In genomic region chr4:90112715-90113114, GRCh38 we compare ENCODE assay signal across 24 cellular contexts. TPM values are rescaled to one million over a fixed set of nuclear protein-coding genes. Genes with fewer than 3 reads are reported as not detected.
DNase-seq lines count a peak whose midpoint lies in the region; ATAC-seq and TF ChIP-seq lines count a peak whose summit lies in the region.
"Had no signal": no experiment of that assay in that cellular context is flagged by ENCODE, and none has a peak within 500 bp of the region (broad histone marks: within the 10 kb centered on the region; RNA-seq: fewer than 3 reads in every experiment).

No MANE protein-coding gene starts in this region.

- H3K4me3 ChIP-seq in mammary epithelial cell (replicated peaks in 1 of 3; ENCODE audit: insufficient read depth in 1 of 3, low read depth in 2 of 3, low read length in 3 of 3) (no peak overlapping the region), right atrium auricular region (no peak overlapping the region)
- H3K4me3 ChIP-seq: HAP-1 had no signal

- H3K9me3 ChIP-seq in mammary epithelial cell (replicated peaks; ENCODE audit: insufficient read depth, low read length) = no peaks in the 10 kb centered on the region
- no peaks in the 10 kb centered on the region for H3K9me3 ChIP-seq in right atrium auricular region
- H3K9me3 ChIP-seq: HAP-1 had no signal

- no peaks in the 10 kb centered on the region for H3K79me2 ChIP-seq in mammary epithelial cell (ENCODE audit: insufficient read depth, low read length)

- CTCF ChIA-PET in mammary epithelial cell (lab: Charles Lee; ENCODE audit: low non-redundant PET) = interaction anchor here (0.6 kb wide), 1 partner anchor 252 kb away, joined by 6 read pairs; no protein-coding TSS in a partner anchor

- in situ Hi-C loops in mammary epithelial cell (cut with MboI; ENCODE audit: low sequenced_read_pairs in 2 of 2) = no loop called here

- H3K4me2 ChIP-seq in mammary epithelial cell (ENCODE audit: insufficient read depth, low read depth, low read length) = no peak overlapping the region

- H4K20me1 ChIP-seq in mammary epithelial cell (ENCODE audit: insufficient read depth, low read length) = no peaks in the 10 kb centered on the region

- no TSS peak for BruUV-seq in mammary epithelial cell (replicated peaks; lab: Mats Ljungman, UMichigan)

- no peaks in the 10 kb centered on the region for H3K27me3 ChIP-seq in mammary epithelial cell (ENCODE audit: insufficient read depth, low read length)
- no peaks in the 10 kb centered on the region for H3K27me3 ChIP-seq in right atrium auricular region

- TF ChIP-seq CTCF in mammary epithelial cell (conservative IDR thresholded peaks at IDR 0.05 in 1 of 2, IDR thresholded peaks at IDR 0.05 in 1 of 2; ENCODE audit: extremely low read depth in 1 of 2, insufficient read depth in 1 of 2, low read depth in 1 of 2, low read length in 2 of 2) (no peak), right atrium auricular region (IDR thresholded peaks at IDR 0.05) (no peak)

- H3K36me3 ChIP-seq in mammary epithelial cell (ENCODE audit: insufficient read depth, low read length) (no peaks in the 10 kb centered on the region), right atrium auricular region (no peaks in the 10 kb centered on the region)
- H3K36me3 ChIP-seq: HAP-1 had no signal

- no peak overlapping the region for H3K9ac ChIP-seq in mammary epithelial cell (ENCODE audit: insufficient read depth, low read length)

- ATAC-seq in left colon = peak; percentile 71
- ATAC-seq in GM21423 (IDR thresholded peaks at IDR 0.05; ENCODE audit: unreplicated experiment) = no peak
- no peak for ATAC-seq in GM21526 (IDR thresholded peaks at IDR 0.05; ENCODE audit: low FRiP score, unreplicated experiment)
- ATAC-seq: CD8-positive, alpha-beta T cell had no signal

- WGBS in mammary epithelial cell (ENCODE audit: low coverage, missing lambda C conversion rate) = 83% methylated on average over 2 of the region's 2 CpGs

- H3K27ac ChIP-seq in mammary epithelial cell (ENCODE audit: insufficient read depth, low read depth, low read length) = no peak overlapping the region
- no peak overlapping the region for H3K27ac ChIP-seq in right atrium auricular region
- H3K27ac ChIP-seq: HL-60 had no signal

- intact Hi-C loops in mammary epithelial cell (cut with micrococcal nuclease) = no loop called here
- intact Hi-C loops in left colon (cut with DNase I, micrococcal nuclease) = no loop called here

- dilution Hi-C loops in mammary epithelial cell (cut with HindIII; ENCODE audit: low sequenced_read_pairs) = no loop called here

- DNase-seq in A172 (ENCODE audit: low spot score) = peak; percentile 71
- peak; percentile 17 for DNase-seq in LoVo (ENCODE audit: low spot score)
- DNase-seq in mammary epithelial cell = peak; percentile 64
- no peak for DNase-seq in left colon
- DNase-seq in right atrium auricular region (ENCODE audit: low spot score) = no peak
- DNase-seq: 8988T; AML-193; C1 segment of cervical spinal cord; CD8-positive, alpha-beta T cell; DMS153; KG1; MV-4-11; NCI-H1694 treated with DMSO at 0.1 percent for 48 hours; NCI-H2081 treated with DMSO at 0.1 percent for 48 hours; NCI-H2171 treated with DMSO at 0.1 percent for 48 hours; NCI-H524 treated with DMSO at 0.1 percent for 48 hours; OCI-M1; SHP77 had no signal

- H3K4me1 ChIP-seq in mammary epithelial cell (ENCODE audit: insufficient read depth, low read length) (no peaks in the 10 kb centered on the region), right atrium auricular region (no peaks in the 10 kb centered on the region)

- H2AFZ ChIP-seq in mammary epithelial cell (ENCODE audit: low read depth, low read length) = no peak overlapping the region

RNA-seq across cellular contexts. Expression of gene CCSER1, which starts 14.5 kb away (rescaled TPM):
- not detected in 2 replicates for total RNA-seq in A172 (2014; rRNA removed; shearing (Covaris generic))
- 10 to 100 TPM in 1 of 2 donors, under 1 TPM in 1; 0.26 to 12.0 TPM for total RNA-seq in mammary epithelial cell
- polyA plus RNA-seq in mammary epithelial cell = 0.03 TPM
- polyA minus RNA-seq in mammary epithelial cell = not detected
- total RNA-seq in left colon = 10 to 100 TPM; 14.4 to 22.7 TPM
- total RNA-seq in right atrium auricular region = 10 to 100 TPM; 11.8 to 12.5 TPM
- total RNA-seq: RPMI7951 had no signal
- polyA plus RNA-seq: AG04450 had no signal

Comparison
In these comparisons a context has a peak if more than half of its experiments do, and no peak if none do; other contexts are left out.
1. DNase-seq: peak in A172 (single experiment), LoVo (single experiment) and mammary epithelial cell (single experiment); none in left colon (0 of 2) and right atrium auricular region (single experiment).